12 cellular contexts compared by ENCODE assay signal in genomic region chr6:32462609-32463008, GRCh38. TPM values are rescaled to one million over a fixed set of nuclear protein-coding genes. Genes with fewer than 3 reads are reported as not detected.
A peak's percentile ranks its signal among the peaks of the same experiment; 100 is the strongest.
DNase-seq lines count a peak whose midpoint lies in the region; ATAC-seq, FAIRE-seq and TF ChIP-seq lines count a peak whose summit lies in the region.
"Had no signal": no experiment of that assay in that cellular context is flagged by ENCODE, and none has a peak within 500 bp of the region (broad histone marks: within the 10 kb centered on the region; RNA-seq: fewer than 3 reads in every experiment).

No MANE protein-coding gene starts in this region.

- peak; percentile 88 for DNase-seq in Caki2 (ENCODE audit: low read depth)
- peak; percentile 23 for DNase-seq in GM19240 (ENCODE audit: insufficient read length, low spot score)
- DNase-seq in fibroblast of mammary gland (ENCODE audit: low read depth): peak; percentile 7
- no peak for DNase-seq in SIG-M5 (lab: John Stamatoyannopoulos, UW)
- DNase-seq in RCC 7860 (ENCODE audit: low spot score): no peak
- DNase-seq in HepG2 (ENCODE audit: low spot score): no peak
- DNase-seq: aorta, MG63 had no signal

- no peak for TF ChIP-seq CTCF in fibroblast of mammary gland (conservative IDR thresholded peaks at IDR 0.05; ENCODE audit: control insufficient read depth, insufficient read depth, low read depth, low read length)
- TF ChIP-seq CTCF in HepG2 (CRISPR knock-in tag; IDR thresholded peaks at IDR 0.05): no peak

- H2AFZ ChIP-seq in HepG2 (ENCODE audit: low read length): no peak overlapping the region

- H3K9ac ChIP-seq in HepG2 (ENCODE audit: insufficient read depth, low read depth, low read length): no peak overlapping the region

- TF ChIP-seq EP300 in HepG2 (IDR thresholded peaks at IDR 0.05; ENCODE audit: low read depth in 2 of 2, low read length in 2 of 2) (no peak), HepG2 (CRISPR knock-in tag; IDR thresholded peaks at IDR 0.05; ENCODE audit: borderline replicate concordance) (no peak)

- H4K20me1 ChIP-seq in HepG2 (ENCODE audit: insufficient read depth, low read length): no peaks in the 10 kb centered on the region

- H3K27me3 ChIP-seq in HepG2 (ENCODE audit: control insufficient read depth in 1 of 2, insufficient read depth in 2 of 2, low read length in 2 of 2): peaks cover 0 to 3% of the 10 kb centered on the region in 2 experiments; a peak in 1 of 5 replicates
- H3K27me3 ChIP-seq: MG63, SJCRH30 had no signal

- no peaks in the 10 kb centered on the region for H3K9me3 ChIP-seq in HepG2 (ENCODE audit: low read length)
- H3K9me3 ChIP-seq: MG63, SJCRH30 had no signal

- TF ChIP-seq RAD21 in HepG2 (CRISPR knock-in tag; IDR thresholded peaks at IDR 0.05): no peak

- intact Hi-C loops in HepG2 (cut with micrococcal nuclease; ENCODE audit: unreplicated experiment): no loop called here

- no peak for TF ChIP-seq POLR2A in HepG2 (IDR thresholded peaks at IDR 0.05; ENCODE audit: insufficient read depth in 1 of 2, low read depth in 2 of 2, low read length in 2 of 2)

- no peak for FAIRE-seq in RCC 7860 (lab: Jason Lieb, UNC)
- no peak for FAIRE-seq in HepG2 (lab: Jason Lieb, UNC)

- WGBS in HepG2 (ENCODE audit: low lambda C conversion rate): 18% methylated on average over 3 of the region's 3 CpGs

- in situ Hi-C loops in Caki2 (cut with HindIII; ENCODE audit: low pct_unique_long_range_greater_than_20kb, low sequenced_read_pairs) (no loop called here), HepG2 (cut with HindIII; ENCODE audit: extremely low pct_ligation_motif_present, low pct_unique_long_range_greater_than_20kb) (no loop called here)

- H3K79me2 ChIP-seq in HepG2 (ENCODE audit: insufficient read depth, low read length): no peaks in the 10 kb centered on the region

- H3K4me3 ChIP-seq in fibroblast of mammary gland (ENCODE audit: control insufficient read depth, low read depth, low read length) (no peak overlapping the region), HepG2 (replicated peaks in 1 of 3; ENCODE audit: insufficient read depth in 1 of 3, low read depth in 2 of 3, low read length in 3 of 3) (no peak overlapping the region)
- H3K4me3 ChIP-seq: MG63, SJCRH30 had no signal

- peak; percentile 63 for ATAC-seq in HG03354 (IDR thresholded peaks at IDR 0.05; ENCODE audit: poor library complexity, severe bottlenecking, unreplicated experiment)
- no peak for ATAC-seq in GM19023 (IDR thresholded peaks at IDR 0.05; ENCODE audit: unreplicated experiment)
- ATAC-seq in HepG2: no peak

- H3K27ac ChIP-seq in HepG2 (ENCODE audit: extremely low read length, insufficient read depth, low read length): no peak overlapping the region
- H3K27ac ChIP-seq: SJCRH30 had no signal

- no peaks in the 10 kb centered on the region for H3K4me1 ChIP-seq in HepG2 (ENCODE audit: insufficient read depth, low read length)
- H3K4me1 ChIP-seq: SJCRH30 had no signal

- CTCF ChIA-PET in HepG2 (lab: Yijun Ruan, JAX; ENCODE audit: low intra/inter-chr PET ratio, low total read pairs): no interaction called here

- no peaks in the 10 kb centered on the region for H3K36me3 ChIP-seq in HepG2 (replicated peaks in 1 of 2; ENCODE audit: control insufficient read depth in 1 of 2, insufficient read depth in 2 of 2, low read length in 2 of 2)
- H3K36me3 ChIP-seq: MG63, SJCRH30 had no signal

- POLR2A ChIA-PET in HepG2 (lab: Yijun Ruan, JAX): no interaction called here

- BruUV-seq in HepG2 (replicated peaks; lab: Mats Ljungman, UMichigan): no TSS peak

- H3K4me2 ChIP-seq in HepG2 (ENCODE audit: low read depth, low read length): no peak overlapping the region

TF ChIP-seq in HepG2, 621 proteins besides CTCF, POLR2A, EP300 and RAD21:
- TF ChIP-seq KDM2A (CRISPR knock-in tag; IDR thresholded peaks at IDR 0.05; ENCODE audit: borderline replicate concordance, low read depth): no peak
- TF ChIP-seq ZNF337 (CRISPR knock-in tag; IDR thresholded peaks at IDR 0.05; ENCODE audit: borderline replicate concordance, low read depth): no peak
- TF ChIP-seq REST (IDR thresholded peaks at IDR 0.05; ENCODE audit: borderline replicate concordance in 1 of 2, low read depth in 1 of 2, low read length in 2 of 2): peak in 1 of 2 experiments; percentile 65; a peak in 2 of 4 replicates

RNA-seq across cellular contexts. Expression of gene HLA-DRA, which starts 22.9 kb away (rescaled TPM):
- not detected in 2 replicates for total RNA-seq in Caki2 (2014; rRNA removed; shearing (Covaris generic); ENCODE audit: low replicate concordance)
- total RNA-seq in HepG2 (2016; rRNA removed; fragmentation: Illumina TruSeq; extraction: Trizol): not detected in 2 replicates
- not detected in 2 replicates for total RNA-seq in HepG2 (2016; cell fraction: cytosol; rRNA removed; fragmentation: Illumina TruSeq; extraction: Trizol; ENCODE audit: low read depth)
- total RNA-seq in HepG2 (2016; cell fraction: insoluble cytoplasmic fraction; rRNA removed; fragmentation: Illumina TruSeq; extraction: Trizol): not detected in 2 replicates
- total RNA-seq in HepG2 (2016; cell fraction: membrane; rRNA removed; fragmentation: Illumina TruSeq; extraction: Trizol): not detected in 2 replicates
- total RNA-seq in HepG2 (2016; cell fraction: nucleus; rRNA removed; fragmentation: Illumina TruSeq; extraction: Trizol): not detected in 2 replicates
- not detected in 2 replicates for polyA plus RNA-seq in HepG2 (2011; rRNA removed)
- 0.27 and 0.45 TPM in 2 replicates for polyA plus RNA-seq in HepG2 (2011; cell fraction: cytosol; rRNA removed)
- polyA plus RNA-seq in HepG2 (2011; cell fraction: nucleus; rRNA removed): 0.43 TPM in 1 of 2 replicates, not detected in the other
- not detected in 2 replicates for polyA plus RNA-seq in HepG2 (2012)
- polyA plus RNA-seq in HepG2 (2016; cell fraction: cytosol; fragmentation: Illumina TruSeq; extraction: Trizol; ENCODE audit: low read depth): not detected in 2 replicates
- not detected in 2 replicates for polyA plus RNA-seq in HepG2 (2016; cell fraction: insoluble cytoplasmic fraction; fragmentation: Illumina TruSeq; extraction: Trizol; ENCODE audit: low read depth)
- not detected in 2 replicates for polyA plus RNA-seq in HepG2 (2016; cell fraction: membrane; fragmentation: Illumina TruSeq; extraction: Trizol; ENCODE audit: low read depth)
- not detected in 2 replicates for polyA plus RNA-seq in HepG2 (2016; cell fraction: nucleus; fragmentation: Illumina TruSeq; extraction: Trizol; ENCODE audit: insufficient read depth, low read depth)
- polyA minus RNA-seq in HepG2 (2011; rRNA and poly(A)+ RNA removed; ENCODE audit: low replicate concordance): 0.84 TPM in 1 of 2 replicates, not detected in the other
- not detected in 2 replicates for polyA minus RNA-seq in HepG2 (2011; cell fraction: cytosol; rRNA and poly(A)+ RNA removed)
- polyA minus RNA-seq in HepG2 (2011; cell fraction: nucleus; rRNA and poly(A)+ RNA removed): not detected in 2 replicates
- total RNA-seq: SJCRH30 had no signal

RNA-seq across cellular contexts. Expression of gene BTNL2, which starts 55.6 kb away (rescaled TPM):
- total RNA-seq in Caki2 (2014; rRNA removed; shearing (Covaris generic); ENCODE audit: low replicate concordance): not detected in 2 replicates
- not detected in 2 replicates for total RNA-seq in HepG2 (2016; rRNA removed; fragmentation: Illumina TruSeq; extraction: Trizol)
- not detected in 2 replicates for total RNA-seq in HepG2 (2016; cell fraction: cytosol; rRNA removed; fragmentation: Illumina TruSeq; extraction: Trizol; ENCODE audit: low read depth)
- total RNA-seq in HepG2 (2016; cell fraction: insoluble cytoplasmic fraction; rRNA removed; fragmentation: Illumina TruSeq; extraction: Trizol): not detected in 2 replicates
- not detected in 2 replicates for total RNA-seq in HepG2 (2016; cell fraction: membrane; rRNA removed; fragmentation: Illumina TruSeq; extraction: Trizol)
- total RNA-seq in HepG2 (2016; cell fraction: nucleus; rRNA removed; fragmentation: Illumina TruSeq; extraction: Trizol): not detected in 2 replicates
- not detected in 2 replicates for polyA plus RNA-seq in HepG2 (2011; rRNA removed)
- not detected in 2 replicates for polyA plus RNA-seq in HepG2 (2011; cell fraction: cytosol; rRNA removed)
- not detected in 2 replicates for polyA plus RNA-seq in HepG2 (2011; cell fraction: nucleus; rRNA removed)
- not detected in 2 replicates for polyA plus RNA-seq in HepG2 (2012)
- polyA plus RNA-seq in HepG2 (2016; cell fraction: cytosol; fragmentation: Illumina TruSeq; extraction: Trizol; ENCODE audit: low read depth): not detected in 2 replicates
- not detected in 2 replicates for polyA plus RNA-seq in HepG2 (2016; cell fraction: insoluble cytoplasmic fraction; fragmentation: Illumina TruSeq; extraction: Trizol; ENCODE audit: low read depth)
- polyA plus RNA-seq in HepG2 (2016; cell fraction: membrane; fragmentation: Illumina TruSeq; extraction: Trizol; ENCODE audit: low read depth): not detected in 2 replicates
- polyA plus RNA-seq in HepG2 (2016; cell fraction: nucleus; fragmentation: Illumina TruSeq; extraction: Trizol; ENCODE audit: insufficient read depth, low read depth): not detected in 2 replicates
- not detected in 2 replicates for polyA minus RNA-seq in HepG2 (2011; rRNA and poly(A)+ RNA removed; ENCODE audit: low replicate concordance)
- polyA minus RNA-seq in HepG2 (2011; cell fraction: cytosol; rRNA and poly(A)+ RNA removed): not detected in 2 replicates
- not detected in 2 replicates for polyA minus RNA-seq in HepG2 (2011; cell fraction: nucleus; rRNA and poly(A)+ RNA removed)
- total RNA-seq: aorta, mononuclear cell, SJCRH30 had no signal
- polyA plus RNA-seq: aorta had no signal

Comparison
In these comparisons a context has a peak if more than half of its experiments do, and no peak if none do; other contexts are left out.
1. DNase-seq: peak in Caki2 (single experiment), GM19240 (single experiment) and fibroblast of mammary gland (single experiment); none in SIG-M5 (single experiment), RCC 7860 (single experiment) and HepG2 (single experiment).